ENCODE assay signal across 30 cellular contexts in genomic region chr5:169412858-169413257, GRCh38.
"Had no signal": no experiment of that assay in that cellular context is flagged by ENCODE, and none has a peak within 500 bp of the region (broad histone marks: within the 10 kb centered on the region; RNA-seq: fewer than 3 reads in every experiment).

No MANE protein-coding gene starts in this region.

- H3K36me3 ChIP-seq: adrenal gland, breast epithelium, MG63, Peyer's patch had no signal

- ATAC-seq: activated T-helper 17 cell treated with anti-CD3 and anti-CD28 coated beads, Interleukin-2, amount 50 U/mL, for 72 hours; T-helper 17 cell had no signal

- H3K9me3 ChIP-seq: adrenal gland, breast epithelium, MG63, Peyer's patch had no signal

- H3K27ac ChIP-seq: breast epithelium, Peyer's patch, RWPE1 had no signal

- H3K4me1 ChIP-seq: breast epithelium, Peyer's patch had no signal

- H3K4me3 ChIP-seq: adrenal gland, breast epithelium, MG63, Peyer's patch had no signal

- H3K27me3 ChIP-seq: adrenal gland, breast epithelium, MG63, Peyer's patch had no signal

- DNase-seq: activated B cell treated with CpG ODN at 0.5 μM for 24 hours; activated CD4-positive, alpha-beta memory T cell treated with anti-CD3 and anti-CD28 coated beads for 36 hours; activated CD4-positive, alpha-beta T cell treated with anti-CD3 and anti-CD28 coated beads for 1 hour; activated CD4-positive, alpha-beta T cell treated with anti-CD3 and anti-CD28 coated beads, Interleukin-2, amount 10 ng/mL, durations not matched to agents 24 days and 14 days; activated gamma-delta T cell treated with Interleukin-2 at 50 U/mL for 16 hours; activated naive CD4-positive, alpha-beta T cell treated with anti-CD3 and anti-CD28 coated beads, Interleukin-2, amount 10 ng/mL, durations not matched to agents 7 days and 5 days; activated naive CD8-positive, alpha-beta T cell treated with anti-CD3 and anti-CD28 coated beads for 36 hours; activated T-cell treated with anti-CD3 and anti-CD28 coated beads for 4 hours; activated T-cell treated with anti-CD3 and anti-CD28 coated beads, Interleukin-2, amount 50 U/mL, for 48 hours; adrenal gland; anterior cingulate cortex; caudate nucleus; MG63; MV-4-11; NCI-H1092 treated with DMSO at 0.1 percent for 48 hours; NCI-H1417 treated with DMSO at 0.1 percent for 48 hours; NCI-H1694; NCI-H2029; NCI-H2107; NCI-H2171 treated with DMSO at 0.1 percent for 48 hours; NCI-H226; NCI-H526; NCI-H82; Peyer's patch; Right ventricle myocardium superior; T-helper 17 cell; T-helper 9 cell had no signal
